1 cellular context compared by ENCODE assay signal in genomic region chr1:182404764-182405163, GRCh38.
TF ChIP-seq lines count a peak whose summit lies in the region.

No MANE protein-coding gene starts in this region.

TF ChIP-seq in K562, 482 proteins besides CTCF, POLR2A, EP300 and RAD21:
- TF ChIP-seq, protein P1, sequence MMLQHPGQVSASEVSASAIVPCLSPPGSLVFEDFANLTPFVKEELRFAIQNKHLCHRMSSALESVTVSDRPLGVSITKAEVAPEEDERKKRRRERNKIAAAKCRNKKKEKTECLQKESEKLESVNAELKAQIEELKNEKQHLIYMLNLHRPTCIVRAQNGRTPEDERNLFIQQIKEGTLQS (IDR thresholded peaks at IDR 0.05), result 0 out of 2 replicates have a peak, but pooled peaks have one; percentile 35
- TF ChIP-seq, protein P1 (CRISPR knock-in tag; conservative IDR thresholded peaks at IDR 0.05), result no peak
- TF ChIP-seq ZNF282 (CRISPR knock-in tag; IDR thresholded peaks at IDR 0.05), result no peak
